8 cellular contexts compared by ENCODE assay signal in the genomic region with DNA sequence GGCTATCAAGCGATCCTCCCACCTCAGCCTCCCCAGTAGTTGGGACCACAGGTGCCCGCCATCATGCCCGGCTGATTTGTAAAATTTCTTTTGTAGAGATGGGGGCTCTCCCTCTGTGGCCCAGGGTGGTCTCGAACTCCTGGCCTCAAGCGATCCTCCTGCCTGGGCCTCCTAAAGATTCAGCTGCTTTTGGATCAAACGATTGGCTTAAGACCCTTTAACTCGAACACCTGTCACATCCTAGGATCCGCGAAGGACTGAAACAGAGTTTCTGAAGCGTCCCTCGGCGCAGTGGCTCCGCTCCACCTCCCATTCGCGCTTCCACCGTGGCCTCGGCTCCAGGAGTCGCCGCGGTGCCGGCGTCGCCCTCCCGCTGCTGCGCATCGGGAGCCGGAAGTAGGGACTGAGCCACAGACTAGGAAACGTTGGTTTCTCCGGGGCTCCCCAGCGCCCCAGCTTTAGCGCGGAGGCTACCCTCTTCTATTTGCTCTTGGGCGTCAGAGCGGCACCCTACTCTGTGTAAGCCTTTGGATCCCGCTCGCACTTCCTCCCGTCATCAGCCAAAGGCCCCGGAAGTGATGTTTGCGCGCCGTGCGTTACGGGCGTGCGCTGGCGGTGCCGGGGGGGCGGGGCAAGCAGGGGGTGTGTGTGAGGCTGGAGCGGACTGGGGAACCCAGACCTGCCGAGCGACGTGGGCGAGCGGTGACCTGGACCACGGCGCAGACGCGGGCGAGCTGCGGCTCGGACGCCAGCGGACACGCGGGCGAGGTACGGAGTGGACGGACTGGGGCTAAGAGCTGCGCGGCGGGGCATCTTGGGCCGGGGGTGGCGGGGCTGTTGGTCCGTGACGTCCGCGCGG. TPM values are rescaled to one million over a fixed set of nuclear protein-coding genes. Genes with fewer than 3 reads are reported as not detected.
DNase-seq lines count a peak whose midpoint lies in the region; TF ChIP-seq lines count a peak whose summit lies in the region.

No MANE protein-coding gene starts in this region.

- DNase-seq in G401 (ENCODE audit: low spot score) (peak; percentile 96), HCEC 1CT (peak; percentile 93), MM.1S (peak; percentile 97), SHP77 treated with DMSO at 0.1 percent for 48 hours (lab: John Stamatoyannopoulos, UW) (peak; percentile 94), foreskin melanocyte (peak; percentile 92), stromal cell of bone marrow (ENCODE audit: low read depth) (peak; percentile 90)
- peak; percentile 88 for DNase-seq in activated gamma-delta T cell treated with anti-CD3 and anti-CD28 coated beads, Interleukin-2, amount 50 U/mL, for 16 hours (ENCODE audit: low read depth)

- no peaks in the 10 kb centered on the region for H3K9me3 ChIP-seq in MM.1S (replicated peaks; ENCODE audit: insufficient read depth, low read length)
- H3K9me3 ChIP-seq in neuron (ENCODE audit: low read length) = no peaks in the 10 kb centered on the region

- no peaks in the 10 kb centered on the region for H3K27me3 ChIP-seq in MM.1S (replicated peaks; ENCODE audit: insufficient read depth, low read length)
- no peaks in the 10 kb centered on the region for H3K27me3 ChIP-seq in neuron (ENCODE audit: insufficient read depth, low read length)

- peak overlapping the region; percentile 76; the same call in 1 of the 2 replicates for H3K4me2 ChIP-seq in MM.1S (ENCODE audit: low read depth, low read length)

- H3F3A ChIP-seq in MM.1S (ENCODE audit: insufficient read depth, low read length) = peaks cover 3% of the 10 kb centered on the region

- no peaks in the 10 kb centered on the region for H3K9me2 ChIP-seq in MM.1S (replicated peaks; ENCODE audit: insufficient read depth, low read length)

- H3K79me2 ChIP-seq in MM.1S (ENCODE audit: low read length) = peaks cover 9% of the 10 kb centered on the region; the same call in 1 of the 2 replicates

- peak overlapping the region; percentile 88 for H2AFZ ChIP-seq in MM.1S (ENCODE audit: low read length)
- peak overlapping the region; percentile 95 for H2AFZ ChIP-seq in neuron (ENCODE audit: low read depth, low read length)

- in situ Hi-C loops in G401 (cut with HindIII; ENCODE audit: low sequenced_read_pairs) = no loop called here

- peak overlapping the region; percentile 95 for H3K27ac ChIP-seq in MM.1S (ENCODE audit: low read length)

- H3K4me3 ChIP-seq in MM.1S (ENCODE audit: low read length) = peak overlapping the region; percentile 92
- peak overlapping the region; percentile 85 for H3K4me3 ChIP-seq in neuron (ENCODE audit: low read length)

- TF ChIP-seq CTCF in MM.1S (IDR thresholded peaks at IDR 0.05; ENCODE audit: low read length) = no peak

- H3K9ac ChIP-seq in MM.1S (ENCODE audit: low read length) = peak overlapping the region; percentile 94

- H4K20me1 ChIP-seq in MM.1S (ENCODE audit: insufficient read depth, low read length) = no peaks in the 10 kb centered on the region

- H3K36me3 ChIP-seq in MM.1S (replicated peaks; ENCODE audit: insufficient read depth, low read length) = no peaks in the 10 kb centered on the region
- H3K36me3 ChIP-seq in neuron (ENCODE audit: insufficient read depth, low read length) = peaks cover under 1% of the 10 kb centered on the region

- H3K4me1 ChIP-seq in MM.1S (ENCODE audit: low read length) (no peaks in the 10 kb centered on the region), neuron (ENCODE audit: insufficient read depth, low read length) (peaks cover 22% of the 10 kb centered on the region)

RNA-seq across cellular contexts. Expression of a gene that starts 53.0 kb away (rescaled TPM):
- total RNA-seq in G401 (2014; rRNA removed; shearing (Covaris generic)) = 6.9 and 9.1 TPM in 2 replicates

RNA-seq across cellular contexts. Expression of a gene that starts 58.8 kb away (rescaled TPM):
- total RNA-seq in G401 (2014; rRNA removed; shearing (Covaris generic)) = 21.2 and 23.4 TPM in 2 replicates

Comparison
In these comparisons a context has a peak if more than half of its experiments do, and no peak if none do; other contexts are left out.
1. Peak in every context shown above with its lines: DNase-seq, H3K4me3 ChIP-seq and H3K27ac ChIP-seq.